Comparison of ENCODE assay signal across 9 cellular contexts in the genomic region with DNA sequence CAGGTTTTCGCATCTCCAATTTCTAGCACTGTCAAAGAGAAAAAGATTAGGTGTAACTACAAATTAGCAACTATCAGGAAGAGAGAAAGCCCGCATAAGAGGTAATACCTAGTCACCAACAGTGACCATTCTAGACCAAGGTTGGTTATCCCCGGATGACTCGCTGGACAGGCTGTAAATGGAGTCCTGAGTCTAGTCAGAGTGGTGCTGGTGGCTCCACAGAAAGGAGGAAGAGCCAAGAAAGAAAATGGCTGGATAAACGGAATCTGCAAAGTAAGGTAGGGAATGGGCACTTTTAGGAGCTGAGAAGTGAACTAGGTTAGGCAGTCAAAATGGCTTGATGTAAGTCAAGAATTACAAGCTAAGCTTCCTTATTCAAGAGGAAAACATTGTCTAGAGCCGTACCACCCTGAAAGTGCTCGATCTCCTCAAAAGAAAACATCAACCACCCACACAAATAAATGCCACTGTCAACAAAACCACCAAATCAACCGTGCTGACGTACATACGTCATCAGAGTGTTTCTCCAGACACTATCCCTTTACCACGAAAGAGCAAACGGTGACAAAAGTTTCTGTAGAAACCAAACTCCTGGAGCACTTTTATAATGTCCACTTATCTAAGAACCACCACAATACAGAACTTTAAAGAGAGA. TPM values are rescaled to one million over a fixed set of nuclear protein-coding genes. Genes with fewer than 3 reads are reported as not detected.
DNase-seq lines count a peak whose midpoint lies in the region; ATAC-seq, FAIRE-seq and TF ChIP-seq lines count a peak whose summit lies in the region.
"Had no signal": no experiment of that assay in that cellular context is flagged by ENCODE, and none has a peak within 500 bp of the region (broad histone marks: within the 10 kb centered on the region; RNA-seq: fewer than 3 reads in every experiment).

No MANE protein-coding gene starts in this region.

- peak; percentile 25 for DNase-seq in stimulated activated CD4-positive, alpha-beta T cell treated with anti-CD3 and anti-CD28 coated beads, Interleukin-4, amount 100 ng/mL, for 24 hours
- no peak for DNase-seq in stimulated activated CD4-positive, alpha-beta T cell treated with anti-CD3 and anti-CD28 coated beads, Interleukin-15, amount 100 ng/mL, for 24 hours
- DNase-seq in activated T-helper 2 cell treated with anti-CD3 and anti-CD28 coated beads, Interferon-gamma antibody, Interleukin-2, Interleukin-4, amounts not matched to agents 10 μg/mL and 5 μg/mL and 100 μg/mL, durations not matched to agents 14 hours and 24 hours and 36 hours (ENCODE audit: low spot score): no peak
- no peak for DNase-seq in keratinocyte (ENCODE audit: low read depth, low spot score)
- DNase-seq in suprapubic skin (ENCODE audit: low spot score in 2 of 2): no peak
- DNase-seq in GM10266 (ENCODE audit: extremely low spot score): no peak
- no peak for DNase-seq in GM19238 (ENCODE audit: insufficient read length, low spot score)

- H3K27me3 ChIP-seq in keratinocyte (ENCODE audit: control insufficient read depth, extremely low read depth, insufficient read depth, low read length): no peaks in the 10 kb centered on the region
- no peaks in the 10 kb centered on the region for H3K27me3 ChIP-seq in suprapubic skin

- no peak for ATAC-seq in GM18498 (IDR thresholded peaks at IDR 0.05; ENCODE audit: unreplicated experiment)

- WGBS in suprapubic skin: 59% methylated on average over 12 of the region's 12 CpGs

- peaks cover 24% of the 10 kb centered on the region for H3K4me1 ChIP-seq in keratinocyte (ENCODE audit: control insufficient read depth, extremely low read depth, insufficient read depth, low read length)
- peaks cover 54% of the 10 kb centered on the region for H3K4me1 ChIP-seq in suprapubic skin

- H3K4me1 Mint-ChIP-seq in activated T-helper 2 cell treated with anti-CD3 and anti-CD28 coated beads, Interferon-gamma antibody, Interleukin-2, Interleukin-4, amounts not matched to agents 10 μg/mL and 5 μg/mL and 100 μg/mL, durations not matched to agents 14 hours and 24 hours and 36 hours (ENCODE audit: low read depth): peaks cover 46% of the 10 kb centered on the region

- H3K79me2 ChIP-seq in keratinocyte (ENCODE audit: control insufficient read depth, insufficient read depth, low read length): peaks cover 70% of the 10 kb centered on the region

- intact Hi-C loops in activated T-helper 2 cell treated with anti-CD3 and anti-CD28 coated beads, Interferon-gamma antibody, Interleukin-2, Interleukin-4, amounts not matched to agents 10 μg/mL and 5 μg/mL and 100 μg/mL, durations not matched to agents 14 hours and 24 hours and 36 hours (cut with micrococcal nuclease): loop anchor here (2.0 to 10.0 kb wide), 6 partner anchors 63 to 169 kb away; a partner anchor contains a TSS

- dilution Hi-C loops in keratinocyte (cut with MboI; ENCODE audit: extremely low pct_ligation_motif_present, low sequenced_read_pairs): no loop called here

- H3K4me3 ChIP-seq in keratinocyte (ENCODE audit: control insufficient read depth in 2 of 3, extremely low read depth in 1 of 3, insufficient read depth in 2 of 3, low read depth in 1 of 3, low read length in 3 of 3) (peak overlapping the region; percentile 91 to 97 (median 92)), suprapubic skin (peak overlapping the region; percentile 98)

- H3K4me3 Mint-ChIP-seq in activated T-helper 2 cell treated with anti-CD3 and anti-CD28 coated beads, Interferon-gamma antibody, Interleukin-2, Interleukin-4, amounts not matched to agents 10 μg/mL and 5 μg/mL and 100 μg/mL, durations not matched to agents 14 hours and 24 hours and 36 hours (ENCODE audit: low read depth): peak overlapping the region; percentile 95

- H3K9me1 ChIP-seq in keratinocyte (ENCODE audit: control insufficient read depth, extremely low read depth, insufficient read depth, low read length): no peaks in the 10 kb centered on the region

- H3K36me3 ChIP-seq in keratinocyte (ENCODE audit: control insufficient read depth in 2 of 2, extremely low read depth in 1 of 2, insufficient read depth in 2 of 2, low read length in 2 of 2) (peaks cover 0 to 4% of the 10 kb centered on the region in 2 experiments), suprapubic skin (no peaks in the 10 kb centered on the region)

- peak overlapping the region; percentile 89 for H3K27ac ChIP-seq in keratinocyte (ENCODE audit: control insufficient read depth, insufficient read depth, low read length)
- peak overlapping the region; percentile 3 for H3K27ac ChIP-seq in suprapubic skin

- peaks cover 44% of the 10 kb centered on the region for H3K36me3 Mint-ChIP-seq in activated T-helper 2 cell treated with anti-CD3 and anti-CD28 coated beads, Interferon-gamma antibody, Interleukin-2, Interleukin-4, amounts not matched to agents 10 μg/mL and 5 μg/mL and 100 μg/mL, durations not matched to agents 14 hours and 24 hours and 36 hours (ENCODE audit: low read depth)

- no peak for TF ChIP-seq POLR2A in suprapubic skin (IDR thresholded peaks at IDR 0.05)

- TF ChIP-seq CTCF in keratinocyte (optimal IDR thresholded peaks at IDR 0.05 in 1 of 3, IDR thresholded peaks at IDR 0.05 in 1 of 3, conservative IDR thresholded peaks at IDR 0.05 in 1 of 3; ENCODE audit: extremely low read depth in 1 of 3, insufficient read depth in 2 of 3, low read length in 3 of 3): no peak
- no peak for TF ChIP-seq CTCF in suprapubic skin (IDR thresholded peaks at IDR 0.05)
- TF ChIP-seq CTCF in GM10266 (IDR thresholded peaks at IDR 0.05; ENCODE audit: control insufficient read depth, insufficient read depth, low read depth, missing control alignments): no peak

- peak overlapping the region; percentile 94 for H3K27ac Mint-ChIP-seq in activated T-helper 2 cell treated with anti-CD3 and anti-CD28 coated beads, Interferon-gamma antibody, Interleukin-2, Interleukin-4, amounts not matched to agents 10 μg/mL and 5 μg/mL and 100 μg/mL, durations not matched to agents 14 hours and 24 hours and 36 hours

- no peak for FAIRE-seq in keratinocyte (lab: Jason Lieb, UNC)

- H3K27me3 Mint-ChIP-seq in activated T-helper 2 cell treated with anti-CD3 and anti-CD28 coated beads, Interferon-gamma antibody, Interleukin-2, Interleukin-4, amounts not matched to agents 10 μg/mL and 5 μg/mL and 100 μg/mL, durations not matched to agents 14 hours and 24 hours and 36 hours (ENCODE audit: low read depth): peaks cover 1% of the 10 kb centered on the region

- H2AFZ ChIP-seq in keratinocyte (ENCODE audit: control insufficient read depth, low read length): no peak overlapping the region

- H3K9me3 ChIP-seq in keratinocyte (ENCODE audit: control insufficient read depth, low read depth, low read length) (no peaks in the 10 kb centered on the region), suprapubic skin (no peaks in the 10 kb centered on the region)

- no peaks in the 10 kb centered on the region for H3K9me3 Mint-ChIP-seq in activated T-helper 2 cell treated with anti-CD3 and anti-CD28 coated beads, Interferon-gamma antibody, Interleukin-2, Interleukin-4, amounts not matched to agents 10 μg/mL and 5 μg/mL and 100 μg/mL, durations not matched to agents 14 hours and 24 hours and 36 hours

- H4K20me1 ChIP-seq in keratinocyte (ENCODE audit: control insufficient read depth, extremely low read depth, insufficient read depth, low read length): peaks cover 29% of the 10 kb centered on the region

- peak overlapping the region; percentile 87 for H3K9ac ChIP-seq in keratinocyte (ENCODE audit: control insufficient read depth, extremely low read depth, insufficient read depth, low read length)

- no peak for TF ChIP-seq EP300 in suprapubic skin (IDR thresholded peaks at IDR 0.05)

- H3K4me2 ChIP-seq in keratinocyte (ENCODE audit: control insufficient read depth, extremely low read depth, insufficient read depth, low read depth, low read length): peak overlapping the region; percentile 98

RNA-seq across cellular contexts. Expression of a gene that starts 2.2 kb away (rescaled TPM):
- 216 and 226 TPM in 2 replicates for total RNA-seq in activated T-helper 2 cell treated with anti-CD3 and anti-CD28 coated beads, Interferon-gamma antibody, Interleukin-2, Interleukin-4, amounts not matched to agents 10 μg/mL and 5 μg/mL and 100 μg/mL, durations not matched to agents 14 hours and 24 hours and 36 hours
- 94.4 to 163 TPM (median 118 TPM) in 3 replicates for polyA plus RNA-seq in keratinocyte
- 188 TPM for polyA plus RNA-seq in keratinocyte (2011; ENCODE audit: low read depth)
- polyA plus RNA-seq in keratinocyte (2011; cell fraction: cytosol; rRNA removed): 120 and 233 TPM in 2 replicates
- polyA plus RNA-seq in keratinocyte (2011; cell fraction: nucleus; rRNA removed): 111 and 139 TPM in 2 replicates
- polyA plus RNA-seq in keratinocyte (2012; ENCODE audit: low replicate concordance): 110 and 128 TPM in 2 replicates
- 28.5 to 139 TPM (median 74.4 TPM) in 3 replicates for polyA minus RNA-seq in keratinocyte
- polyA minus RNA-seq in keratinocyte (2011; cell fraction: cytosol; rRNA and poly(A)+ RNA removed): 93.8 TPM
- 56.8 and 94.7 TPM in 2 replicates for polyA minus RNA-seq in keratinocyte (2011; cell fraction: nucleus; rRNA and poly(A)+ RNA removed)
- total RNA-seq in suprapubic skin: 10 to 100 TPM; 52.8 to 71.1 (median 62.2) TPM

RNA-seq across cellular contexts. Expression of a gene that starts 28.3 kb away (rescaled TPM):
- 13.2 and 14.9 TPM in 2 replicates for total RNA-seq in activated T-helper 2 cell treated with anti-CD3 and anti-CD28 coated beads, Interferon-gamma antibody, Interleukin-2, Interleukin-4, amounts not matched to agents 10 μg/mL and 5 μg/mL and 100 μg/mL, durations not matched to agents 14 hours and 24 hours and 36 hours
- 3.6 to 5.5 TPM (median 5.0 TPM) in 3 replicates for polyA plus RNA-seq in keratinocyte
- 7.2 TPM for polyA plus RNA-seq in keratinocyte (2011; ENCODE audit: low read depth)
- 1.3 and 1.7 TPM in 2 replicates for polyA plus RNA-seq in keratinocyte (2011; cell fraction: cytosol; rRNA removed)
- polyA plus RNA-seq in keratinocyte (2011; cell fraction: nucleus; rRNA removed): 42.5 and 50.0 TPM in 2 replicates
- polyA plus RNA-seq in keratinocyte (2012; ENCODE audit: low replicate concordance): 2.3 and 7.9 TPM in 2 replicates
- 1.1 to 29.3 TPM (median 18.8 TPM) in 3 replicates for polyA minus RNA-seq in keratinocyte
- polyA minus RNA-seq in keratinocyte (2011; cell fraction: cytosol; rRNA and poly(A)+ RNA removed): not detected
- 7.1 and 20.6 TPM in 2 replicates for polyA minus RNA-seq in keratinocyte (2011; cell fraction: nucleus; rRNA and poly(A)+ RNA removed)
- 10 to 100 TPM; 10.4 to 59.9 (median 12.4) TPM for total RNA-seq in suprapubic skin

RNA-seq across cellular contexts. Expression of a gene that starts 51.5 kb away (rescaled TPM):
- total RNA-seq in activated T-helper 2 cell treated with anti-CD3 and anti-CD28 coated beads, Interferon-gamma antibody, Interleukin-2, Interleukin-4, amounts not matched to agents 10 μg/mL and 5 μg/mL and 100 μg/mL, durations not matched to agents 14 hours and 24 hours and 36 hours: not detected in 2 replicates
- polyA plus RNA-seq in keratinocyte: 0.13 TPM in 1 of 3 replicates, not detected in the others
- not detected for polyA plus RNA-seq in keratinocyte (2011; ENCODE audit: low read depth)
- polyA plus RNA-seq in keratinocyte (2011; cell fraction: cytosol; rRNA removed): not detected in 2 replicates
- not detected in 2 replicates for polyA plus RNA-seq in keratinocyte (2011; cell fraction: nucleus; rRNA removed)
- polyA plus RNA-seq in keratinocyte (2012; ENCODE audit: low replicate concordance): not detected in 2 replicates
- not detected in 3 replicates for polyA minus RNA-seq in keratinocyte
- not detected for polyA minus RNA-seq in keratinocyte (2011; cell fraction: cytosol; rRNA and poly(A)+ RNA removed)
- not detected in 2 replicates for polyA minus RNA-seq in keratinocyte (2011; cell fraction: nucleus; rRNA and poly(A)+ RNA removed)
- not detected for total RNA-seq in suprapubic skin
- total RNA-seq: pulmonary artery endothelial cell had no signal
